ENCODE assay signal across 8 cellular contexts in genomic region chrX:19990519-19991349, GRCh38. TPM values are rescaled to one million over a fixed set of nuclear protein-coding genes. Genes with fewer than 3 reads are reported as not detected.
DNase-seq lines count a peak whose midpoint lies in the region; ATAC-seq and TF ChIP-seq lines count a peak whose summit lies in the region.

Gene BCLAF3, minus strand, starts transcription at chrX:19991061. Its CDS starts 20,797 bp downstream, at chrX:19970264.

- H4K20me1 ChIP-seq in SK-N-SH (ENCODE audit: insufficient read depth): no peaks in the 10 kb centered on the region

- peak within 1 kb of the TSS; percentile 92 for H3K4me3 Mint-ChIP-seq in HFFc6
- H3K4me3 Mint-ChIP-seq in activated naive CD8-positive, alpha-beta T cell: peak within 1 kb of the TSS; percentile 94

- peak; percentile 99 for ATAC-seq in Right ventricle myocardium inferior

- WGBS in SK-N-SH (ENCODE audit: low lambda C conversion rate): 0% methylated on average over 5 of the region's 107 CpGs

- CTCF ChIA-PET in SK-N-SH (lab: Yijun Ruan, JAX): interaction anchor here (0.9 to 2.0 kb wide), 5 partner anchors 9 to 86 kb away, joined by 3 to 12 read pairs (median 5); no protein-coding TSS in a partner anchor

- H3K4me1 Mint-ChIP-seq in HFFc6 (ENCODE audit: low read depth): peaks cover 13% of the 10 kb centered on the region
- peaks cover 19% of the 10 kb centered on the region for H3K4me1 Mint-ChIP-seq in activated naive CD8-positive, alpha-beta T cell (ENCODE audit: low read depth)

- H3K4me2 ChIP-seq in SK-N-SH (peak within 1 kb of the TSS; percentile 75), parathyroid adenoma (ENCODE audit: low read length) (peak within 1 kb of the TSS; percentile 63)

- H3K9ac ChIP-seq in SK-N-SH (peak within 1 kb of the TSS; percentile 62), parathyroid adenoma (no peak within 1 kb of the TSS)

- H3K27me3 Mint-ChIP-seq in HFFc6 (ENCODE audit: insufficient read depth): no peaks in the 10 kb centered on the region
- H3K27me3 Mint-ChIP-seq in activated naive CD8-positive, alpha-beta T cell: no peaks in the 10 kb centered on the region

- DNase-seq in GM10266 (ENCODE audit: extremely low spot score) (peak; percentile 95), HFFc6 (peak; percentile 76), MV-4-11 (lab: John Stamatoyannopoulos, UW) (peak; percentile 78), SK-N-SH (peak; percentile 95), Right ventricle myocardium inferior (ENCODE audit: missing footprints) (peak; percentile 94), tibial artery (peak; percentile 84 to 92)

- peak within 1 kb of the TSS; percentile 59 to 72 for H3K4me3 ChIP-seq in SK-N-SH (ENCODE audit: low read depth in 2 of 2, low read length in 1 of 2)
- peak within 1 kb of the TSS; percentile 59 for H3K4me3 ChIP-seq in parathyroid adenoma (ENCODE audit: low read depth, low read length)
- peak within 1 kb of the TSS; percentile 83 to 86 for H3K4me3 ChIP-seq in tibial artery

- peaks cover 6% of the 10 kb centered on the region for H3F3A ChIP-seq in SK-N-SH (replicated peaks; ENCODE audit: insufficient read depth)

- H3K36me3 ChIP-seq in SK-N-SH (replicated peaks in 1 of 2; ENCODE audit: control insufficient read depth in 1 of 2, insufficient read depth in 2 of 2, low read length in 1 of 2) (no peaks in the 10 kb centered on the region), parathyroid adenoma (ENCODE audit: control insufficient read depth, insufficient read depth, low read length) (no peaks in the 10 kb centered on the region), tibial artery (no peaks in the 10 kb centered on the region)

- H3K27me3 ChIP-seq in SK-N-SH (ENCODE audit: insufficient read depth): no peaks in the 10 kb centered on the region
- no peaks in the 10 kb centered on the region for H3K27me3 ChIP-seq in parathyroid adenoma (ENCODE audit: control insufficient read depth, insufficient read depth, low read length)
- H3K27me3 ChIP-seq in tibial artery: no peaks in the 10 kb centered on the region

- H3K27ac ChIP-seq in SK-N-SH (ENCODE audit: low read depth in 2 of 2, low read length in 1 of 2) (peak within 1 kb of the TSS; percentile 40 to 48; a peak in 2 of 4 replicates), parathyroid adenoma (peak within 1 kb of the TSS; percentile 60), tibial artery (peak within 1 kb of the TSS; percentile 70 to 80)

- intact Hi-C loops in Right ventricle myocardium inferior (cut with DNase I): loop anchor here (2.0 kb wide), 1 partner anchor 86 kb away; no protein-coding TSS in a partner anchor
- intact Hi-C loops in tibial artery (cut with DNase I; ENCODE audit: low total_unique reads): no loop called here

- POLR2A ChIA-PET in SK-N-SH (lab: Yijun Ruan, JAX): no interaction called here

- TF ChIP-seq EP300 in SK-N-SH (IDR thresholded peaks at IDR 0.05; ENCODE audit: borderline replicate concordance in 1 of 2, low read depth in 1 of 2, low read length in 1 of 2): no peak

- TF ChIP-seq CTCF in GM10266 (IDR thresholded peaks at IDR 0.05; ENCODE audit: control insufficient read depth, insufficient read depth, low read depth, missing control alignments) (peak; percentile 79), HFFc6 (IDR thresholded peaks at IDR 0.05) (peak; percentile 86), SK-N-SH (IDR thresholded peaks at IDR 0.05) (peak; percentile 66), parathyroid adenoma (IDR thresholded peaks at IDR 0.05) (peak; percentile 82), tibial artery (IDR thresholded peaks at IDR 0.05) (peak; percentile 76 to 78)

- peak within 1 kb of the TSS; percentile 79; the same call in 1 of the 2 replicates for H2AFZ ChIP-seq in SK-N-SH (ENCODE audit: low read depth)
- H2AFZ ChIP-seq in parathyroid adenoma: peak within 1 kb of the TSS; percentile 81

- H3K9me3 Mint-ChIP-seq in HFFc6: no peaks in the 10 kb centered on the region
- H3K9me3 Mint-ChIP-seq in activated naive CD8-positive, alpha-beta T cell (ENCODE audit: low read depth): no peaks in the 10 kb centered on the region

- no peaks in the 10 kb centered on the region for H3K9me2 ChIP-seq in SK-N-SH

- H3K9me3 ChIP-seq in SK-N-SH: no peaks in the 10 kb centered on the region
- H3K9me3 ChIP-seq in parathyroid adenoma (ENCODE audit: control insufficient read depth, low read length): no peaks in the 10 kb centered on the region
- H3K9me3 ChIP-seq in tibial artery: no peaks in the 10 kb centered on the region

- H3K79me2 ChIP-seq in SK-N-SH (ENCODE audit: insufficient read depth): peaks cover 33% of the 10 kb centered on the region
- H3K79me2 ChIP-seq in parathyroid adenoma: peaks cover 7% of the 10 kb centered on the region

- peak; percentile 57 for TF ChIP-seq RAD21 in SK-N-SH (IDR thresholded peaks at IDR 0.05; ENCODE audit: low read length)

- H3K36me3 Mint-ChIP-seq in HFFc6 (ENCODE audit: low read depth): peaks cover 4% of the 10 kb centered on the region; the same call in 1 of the 2 replicates
- no peaks in the 10 kb centered on the region for H3K36me3 Mint-ChIP-seq in activated naive CD8-positive, alpha-beta T cell

- peak within 1 kb of the TSS; percentile 78 for H3K27ac Mint-ChIP-seq in HFFc6
- H3K27ac Mint-ChIP-seq in activated naive CD8-positive, alpha-beta T cell: peak within 1 kb of the TSS; percentile 91

- H3K4me1 ChIP-seq in SK-N-SH (ENCODE audit: control insufficient read depth in 1 of 2, insufficient read depth in 2 of 2, low read depth in 1 of 2, low read length in 1 of 2) (peaks cover 0 to 3% of the 10 kb centered on the region in 2 experiments; a peak in 2 of 4 replicates), parathyroid adenoma (peaks cover 3% of the 10 kb centered on the region), tibial artery (no peaks in the 10 kb centered on the region)

TF ChIP-seq in SK-N-SH, 30 proteins besides CTCF, POLR2A, EP300 and RAD21 (continues in another document):
- TF ChIP-seq GABPA (IDR thresholded peaks at IDR 0.05; ENCODE audit: low read depth) (peak; percentile 45; the same call in 1 of the 2 replicates), MEF2A (IDR thresholded peaks at IDR 0.05; ENCODE audit: borderline replicate concordance, low read depth) (no peak), TEAD4 (IDR thresholded peaks at IDR 0.05; ENCODE audit: borderline replicate concordance, insufficient read depth) (no peak), GATA2 (CRISPR knock-in tag; IDR thresholded peaks at IDR 0.05) (no peak), RXRA (IDR thresholded peaks at IDR 0.05; ENCODE audit: borderline replicate concordance, low read depth) (no peak), REST (IDR thresholded peaks at IDR 0.05; ENCODE audit: low read depth, low read length) (no peak), RFX5 (IDR thresholded peaks at IDR 0.05; ENCODE audit: low read length) (no peak), USF2 (IDR thresholded peaks at IDR 0.05; ENCODE audit: borderline replicate concordance, low read depth, low read length) (no peak), ZBTB33 (IDR thresholded peaks at IDR 0.05; ENCODE audit: borderline replicate concordance, low read depth) (no peak)

RNA-seq across cellular contexts. Expression of gene BCLAF3, which starts in this region (rescaled TPM):
- 1 to 10 TPM; 3.7 to 5.0 (median 4.7) TPM for total RNA-seq in HFFc6 (2021; fragmentation: NEBNext Ultra II Directional; extraction: Animal tissue kit (Norgen Biotek cat#: 25700))
- polyA plus RNA-seq in SK-N-SH (2012; rRNA removed): 1.1 and 1.5 TPM in 2 replicates
- 1.2 and 1.5 TPM in 2 replicates for polyA plus RNA-seq in SK-N-SH (2012; cell fraction: cytosol; rRNA removed)
- 3.5 and 5.3 TPM in 2 replicates for polyA plus RNA-seq in SK-N-SH (2012; cell fraction: nucleus; rRNA removed)
- total RNA-seq in Right ventricle myocardium inferior: 5.5 TPM

Comparison
In these comparisons a context has a peak if more than half of its experiments do, and no peak if none do; other contexts are left out.
1. Peak in every context shown above with its lines: DNase-seq, ATAC-seq, H3K4me3 ChIP-seq and H3K27ac ChIP-seq.